1 cellular context compared by ENCODE assay signal in genomic region chr6:158799051-158799792, GRCh38.
TF ChIP-seq lines count a peak whose summit lies in the region.

No MANE protein-coding gene starts in this region.

TF ChIP-seq in HepG2, 621 proteins besides CTCF, POLR2A, EP300 and RAD21 (continued from another document and continues in another):
- no peak for TF ChIP-seq ETS1 (CRISPR knock-in tag; IDR thresholded peaks at IDR 0.05)
- no peak for TF ChIP-seq TIGD3 (CRISPR knock-in tag; IDR thresholded peaks at IDR 0.05; ENCODE audit: borderline replicate concordance)
- TF ChIP-seq ZNF691 (CRISPR knock-in tag; IDR thresholded peaks at IDR 0.05; ENCODE audit: borderline replicate concordance, low read depth) = no peak
- no peak for TF ChIP-seq ZNF275 (CRISPR knock-in tag; IDR thresholded peaks at IDR 0.05; ENCODE audit: borderline replicate concordance)
- no peak for TF ChIP-seq REL (CRISPR knock-in tag; conservative IDR thresholded peaks at IDR 0.05)
- TF ChIP-seq TRIM22 (IDR thresholded peaks at IDR 0.05) = no peak
- peak; percentile 96 for TF ChIP-seq FOXO1 (CRISPR knock-in tag; IDR thresholded peaks at IDR 0.05)
- no peak for TF ChIP-seq USF2 (IDR thresholded peaks at IDR 0.05; ENCODE audit: low read depth, low read length)
- no peak for TF ChIP-seq USF2 (CRISPR knock-in tag; IDR thresholded peaks at IDR 0.05; ENCODE audit: borderline replicate concordance)
- TF ChIP-seq GMEB1 (CRISPR knock-in tag; IDR thresholded peaks at IDR 0.05; ENCODE audit: borderline replicate concordance) = no peak
- TF ChIP-seq NCOA2 (CRISPR knock-in tag; IDR thresholded peaks at IDR 0.05) = peak; percentile 50; the same call in 1 of the 2 replicates
- no peak for TF ChIP-seq CREBL2 (CRISPR knock-in tag; IDR thresholded peaks at IDR 0.05; ENCODE audit: borderline replicate concordance)
- TF ChIP-seq BRD4 (CRISPR knock-in tag; IDR thresholded peaks at IDR 0.05) = no peak
- TF ChIP-seq GPN1 (CRISPR knock-in tag; IDR thresholded peaks at IDR 0.05; ENCODE audit: borderline replicate concordance) = no peak
- no peak for TF ChIP-seq MED13 (CRISPR knock-in tag; IDR thresholded peaks at IDR 0.05)
- TF ChIP-seq TCF7L2 (IDR thresholded peaks at IDR 0.05; ENCODE audit: low read depth, low read length) = no peak
- no peak for TF ChIP-seq SMARCE1 (IDR thresholded peaks at IDR 0.05; ENCODE audit: borderline replicate concordance)
- peak; percentile 60 for TF ChIP-seq MED1 (CRISPR knock-in tag; IDR thresholded peaks at IDR 0.05)
- 0 out of 2 replicates have a peak, but pooled peaks have one; percentile 26 for TF ChIP-seq ZBTB26 (CRISPR knock-in tag; IDR thresholded peaks at IDR 0.05; ENCODE audit: borderline replicate concordance)
- TF ChIP-seq MIER2 (CRISPR knock-in tag; IDR thresholded peaks at IDR 0.05) = no peak
- TF ChIP-seq ZNF607 (CRISPR knock-in tag; IDR thresholded peaks at IDR 0.05; ENCODE audit: borderline replicate concordance) = no peak; the same call in 1 of the 2 replicates
- no peak for TF ChIP-seq ZEB1 (IDR thresholded peaks at IDR 0.05; ENCODE audit: insufficient replicate concordance, low read depth)
- TF ChIP-seq RAD51 (IDR thresholded peaks at IDR 0.05; ENCODE audit: borderline replicate concordance) = no peak
- TF ChIP-seq ZFP90 (CRISPR knock-in tag; IDR thresholded peaks at IDR 0.05; ENCODE audit: borderline replicate concordance) = no peak
- TF ChIP-seq FOSL2 (CRISPR knock-in tag; IDR thresholded peaks at IDR 0.05) = peak; percentile 80
- no peak; the same call in none of the 2 replicates for TF ChIP-seq IKZF5 (CRISPR knock-in tag; IDR thresholded peaks at IDR 0.05)
- TF ChIP-seq ZXDC (CRISPR knock-in tag; IDR thresholded peaks at IDR 0.05) = no peak
- 0 out of 2 replicates have a peak, but pooled peaks have one; percentile 78 for TF ChIP-seq ZNF224 (CRISPR knock-in tag; IDR thresholded peaks at IDR 0.05)
- no peak for TF ChIP-seq ZNF841 (CRISPR knock-in tag; IDR thresholded peaks at IDR 0.05; ENCODE audit: borderline replicate concordance)
- no peak for TF ChIP-seq ZNF766 (CRISPR knock-in tag; IDR thresholded peaks at IDR 0.05; ENCODE audit: borderline replicate concordance)
- TF ChIP-seq SMAD3 (CRISPR knock-in tag; IDR thresholded peaks at IDR 0.05) = 0 out of 2 replicates have a peak, but pooled peaks have one; percentile 35
- TF ChIP-seq ZNF12 (CRISPR knock-in tag; IDR thresholded peaks at IDR 0.05) = no peak
- peak; percentile 67; the same call in 1 of the 2 replicates for TF ChIP-seq RXRA (CRISPR knock-in tag; IDR thresholded peaks at IDR 0.05)
- TF ChIP-seq ELF1 (CRISPR knock-in tag; IDR thresholded peaks at IDR 0.05) = no peak
- TF ChIP-seq KDM4B (CRISPR knock-in tag; IDR thresholded peaks at IDR 0.05) = no peak
- no peak for TF ChIP-seq ZIK1 (CRISPR knock-in tag; IDR thresholded peaks at IDR 0.05; ENCODE audit: borderline replicate concordance, low read depth)
- TF ChIP-seq ZFP91 (CRISPR knock-in tag; IDR thresholded peaks at IDR 0.05; ENCODE audit: borderline replicate concordance) = no peak
- TF ChIP-seq ZBTB42 (CRISPR knock-in tag; IDR thresholded peaks at IDR 0.05) = no peak
- TF ChIP-seq IKZF1 (IDR thresholded peaks at IDR 0.05) = no peak
- TF ChIP-seq TEAD2 (CRISPR knock-in tag; IDR thresholded peaks at IDR 0.05) = no peak
- TF ChIP-seq JUND (CRISPR knock-in tag; IDR thresholded peaks at IDR 0.05) = no peak
- TF ChIP-seq SKI (IDR thresholded peaks at IDR 0.05; ENCODE audit: partially characterized antibody) = peak; percentile 43
- TF ChIP-seq NONO (IDR thresholded peaks at IDR 0.05) = no peak
- peak; percentile 59 for TF ChIP-seq NONO (CRISPR knock-in tag; conservative IDR thresholded peaks at IDR 0.05)
- TF ChIP-seq ZBTB37 (CRISPR knock-in tag; IDR thresholded peaks at IDR 0.05) = no peak
